ENCODE assay signal across 6 cellular contexts in the genomic region with DNA sequence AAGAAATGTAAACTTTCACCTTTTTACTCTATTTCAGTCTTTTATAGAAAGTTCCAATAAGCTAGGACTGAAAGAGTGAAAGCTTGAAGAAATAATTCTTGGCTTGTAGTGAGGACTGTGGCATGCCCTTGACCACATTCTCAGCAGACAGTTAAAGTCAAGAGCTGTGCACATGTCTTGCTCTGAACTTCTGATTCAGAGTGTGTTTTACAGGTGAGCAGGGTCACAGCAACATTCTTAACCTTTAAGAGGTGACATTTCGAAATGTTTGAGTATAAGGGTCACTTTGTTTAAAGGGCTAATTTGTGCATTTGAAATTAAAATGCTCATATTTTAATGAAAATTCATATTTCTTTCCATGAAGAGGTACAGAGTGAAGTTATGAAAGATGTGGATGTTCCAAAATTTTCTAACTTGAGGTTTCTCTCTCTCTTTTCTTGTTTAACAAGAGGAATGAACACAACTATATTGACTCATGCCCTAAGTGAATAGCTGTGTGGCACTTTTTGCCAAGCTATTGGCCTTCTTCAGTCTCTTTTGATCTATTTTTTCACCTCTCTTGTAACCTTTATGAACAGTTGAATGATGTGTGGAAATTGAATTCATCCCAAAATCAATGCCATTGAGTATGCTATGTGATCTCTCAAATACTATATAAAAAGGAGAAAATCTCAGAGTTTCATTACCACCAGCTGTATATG.
"Had no signal": no experiment of that assay in that cellular context is flagged by ENCODE, and none has a peak within 500 bp of the region (broad histone marks: within the 10 kb centered on the region; RNA-seq: fewer than 3 reads in every experiment).

No MANE protein-coding gene starts in this region.

- H3K4me2 ChIP-seq: GM23338 had no signal

- H3K4me3 ChIP-seq: GM23338, K562 had no signal

- DNase-seq: H9, HCEC 1CT, IMR-90 had no signal

- ATAC-seq: GM23338, K562 had no signal

- H3K27ac ChIP-seq: HL-60 had no signal

- H2AFZ ChIP-seq: GM23338 had no signal
